Comparison of ENCODE assay signal across 30 cellular contexts in genomic region chr7:14888904-14889482, GRCh38. TPM values are rescaled to one million over a fixed set of nuclear protein-coding genes. Genes with fewer than 3 reads are reported as not detected.
DNase-seq lines count a peak whose midpoint lies in the region; ATAC-seq and TF ChIP-seq lines count a peak whose summit lies in the region.
"Had no signal": no experiment of that assay in that cellular context is flagged by ENCODE, and none has a peak within 500 bp of the region (broad histone marks: within the 10 kb centered on the region; RNA-seq: fewer than 3 reads in every experiment).

No MANE protein-coding gene starts in this region.

- DNase-seq in GM04503 (ENCODE audit: low read depth) (peak; percentile 21), MG63 (peak; percentile 4), choroid plexus epithelial cell (ENCODE audit: low read depth) (peak; percentile 6), neuronal stem cell (ENCODE audit: low spot score) (no peak), NOMO-1 treated with dmso at 0.1 percent for 144 hours (lab: John Stamatoyannopoulos, UW; ENCODE audit: unreplicated experiment) (no peak), HT-29 (ENCODE audit: low spot score) (no peak)
- DNase-seq: activated CD4-positive, alpha-beta T cell treated with anti-CD3 and anti-CD28 coated beads for 1 hour; activated CD8-positive, alpha-beta T cell treated with anti-CD3 and anti-CD28 coated beads for 36 hours; activated effector memory CD4-positive, alpha-beta T cell treated with anti-CD3 and anti-CD28 coated beads, Interleukin-2, amount 50 U/mL, for 16 hours; activated naive CD8-positive, alpha-beta T cell treated with anti-CD3 and anti-CD28 coated beads, Interleukin-2, amount 50 U/mL, for 24 hours; brain microvascular endothelial cell; CD4-positive, alpha-beta T cell; DMS 273 treated with DMSO at 0.1 percent for 48 hours; effector memory CD8-positive, alpha-beta T cell; GOT3; Kasumi-1; NCI-H1048; NCI-H2029 treated with DMSO at 0.1 percent for 48 hours; NCI-H510A treated with DMSO at 0.1 percent for 48 hours; nephron progenitor cell; SJCRH30; stimulated activated CD4-positive, alpha-beta T cell treated with anti-CD3 and anti-CD28 coated beads, Interleukin-12 subunit alpha, Interleukin-12 subunit beta, amount 100 ng/mL, for 4 hours; stimulated activated CD4-positive, alpha-beta T cell treated with anti-CD3 and anti-CD28 coated beads, Interleukin-4, amount 100 ng/mL, for 4 hours; stimulated activated naive CD4-positive, alpha-beta T cell treated with Interleukin-2 at 50 U/mL for 16 hours; thyroid gland had no signal

- no peak overlapping the region for H3K23ac ChIP-seq in neuronal stem cell (ENCODE audit: low read depth, low read length, poor library complexity)

- H4K91ac ChIP-seq in neuronal stem cell (ENCODE audit: low read depth, low read length, poor library complexity), result no peak overlapping the region

- no peak overlapping the region for H2BK5ac ChIP-seq in neuronal stem cell (ENCODE audit: low read length)

- no peak overlapping the region for H4K8ac ChIP-seq in neuronal stem cell (ENCODE audit: low read depth, low read length)

- H3K4me3 ChIP-seq in MG63, result no peak overlapping the region
- no peak overlapping the region for H3K4me3 ChIP-seq in choroid plexus epithelial cell (ENCODE audit: low read depth, low read length)
- no peak overlapping the region for H3K4me3 ChIP-seq in neuronal stem cell (ENCODE audit: low read length in 2 of 2)
- H3K4me3 ChIP-seq: right atrium auricular region, SJCRH30, thyroid gland had no signal

- H2AFZ ChIP-seq in neuronal stem cell (ENCODE audit: low read length), result peak overlapping the region; percentile 12
- H2AFZ ChIP-seq: parathyroid adenoma had no signal

- H3K4me1 ChIP-seq in neuronal stem cell (ENCODE audit: control insufficient read depth in 2 of 2, insufficient read depth in 1 of 2, low read depth in 1 of 2, low read length in 2 of 2), result peaks cover 0 to 6% of the 10 kb centered on the region in 2 donors
- H3K4me1 ChIP-seq: parathyroid adenoma, right atrium auricular region, SJCRH30, thyroid gland had no signal

- no peak overlapping the region for H3K14ac ChIP-seq in neuronal stem cell (ENCODE audit: low read length)

- H3K9ac ChIP-seq in neuronal stem cell (ENCODE audit: low read depth, low read length, poor library complexity), result no peak overlapping the region
- H3K9ac ChIP-seq: parathyroid adenoma had no signal

- no peak overlapping the region for H2BK120ac ChIP-seq in neuronal stem cell (ENCODE audit: low read depth, low read length)

- no peak for TF ChIP-seq CTCF in choroid plexus epithelial cell (conservative IDR thresholded peaks at IDR 0.05; ENCODE audit: low read depth, low read length)

- no peak overlapping the region for H3K18ac ChIP-seq in neuronal stem cell (ENCODE audit: low read length)

- H3K9me3 ChIP-seq in MG63, result no peaks in the 10 kb centered on the region; the same call in 1 of the 2 replicates
- no peaks in the 10 kb centered on the region for H3K9me3 ChIP-seq in neuronal stem cell (replicated peaks in 1 of 2; ENCODE audit: control insufficient read depth in 2 of 2, insufficient read depth in 1 of 2, low read depth in 1 of 2, low read length in 2 of 2)
- H3K9me3 ChIP-seq: right atrium auricular region, SJCRH30, thyroid gland had no signal

- no peaks in the 10 kb centered on the region for H3K79me1 ChIP-seq in neuronal stem cell (ENCODE audit: low read depth, low read length)

- no peak overlapping the region for H3K27ac ChIP-seq in neuronal stem cell (replicated peaks; ENCODE audit: low read length)
- H3K27ac ChIP-seq: brain microvascular endothelial cell, parathyroid adenoma, right atrium auricular region, SJCRH30, thyroid gland had no signal

- H3K4me2 ChIP-seq in neuronal stem cell (ENCODE audit: insufficient read depth, low read length, poor library complexity, severe bottlenecking), result no peak overlapping the region

- no peak overlapping the region for H3K4ac ChIP-seq in neuronal stem cell (ENCODE audit: low read length)

- H3K36me3 ChIP-seq in MG63 (no peaks in the 10 kb centered on the region), neuronal stem cell (replicated peaks in 1 of 2; ENCODE audit: control insufficient read depth in 2 of 2, insufficient read depth in 2 of 2, low read length in 2 of 2) (no peaks in the 10 kb centered on the region)
- H3K36me3 ChIP-seq: brain microvascular endothelial cell, right atrium auricular region, SJCRH30, thyroid gland had no signal

- H2BK12ac ChIP-seq in neuronal stem cell (ENCODE audit: low read length), result no peak overlapping the region

- H3K27me3 ChIP-seq in MG63, result no peaks in the 10 kb centered on the region
- H3K27me3 ChIP-seq in neuronal stem cell (ENCODE audit: control insufficient read depth in 3 of 3, insufficient read depth in 3 of 3, low read depth in 1 of 3, low read length in 3 of 3), result no peaks in the 10 kb centered on the region
- H3K27me3 ChIP-seq: brain microvascular endothelial cell, right atrium auricular region, SJCRH30, thyroid gland had no signal

- no CpG with 5 or more reads among the region's 1 CpG for WGBS in neuronal stem cell (ENCODE audit: extremely low coverage in 2 of 2, insufficient read length in 2 of 2, insufficient replicate concordance in 1 of 2), 2 donors

- H2BK15ac ChIP-seq in neuronal stem cell (ENCODE audit: low read length), result no peak overlapping the region

- no peak overlapping the region for H2AK5ac ChIP-seq in neuronal stem cell (ENCODE audit: low read depth, low read length)

- no peak for ATAC-seq in GM18907 (IDR thresholded peaks at IDR 0.05; ENCODE audit: unreplicated experiment)
- ATAC-seq: activated CD8-positive, alpha-beta T cell treated with anti-CD3 and anti-CD28 coated beads for 36 hours; activated naive CD8-positive, alpha-beta T cell treated with anti-CD3 and anti-CD28 coated beads, Interleukin-2, amount 50 U/mL, for 24 hours; effector memory CD8-positive, alpha-beta T cell had no signal

RNA-seq across cellular contexts. Expression of gene DGKB, which starts 13.6 kb away (rescaled TPM):
- not detected in 2 replicates for total RNA-seq in MG63 (2014; rRNA removed; shearing (Covaris generic); ENCODE audit: low replicate concordance)
- polyA plus RNA-seq in neuronal stem cell (2013, experiment 1 of 2), result 0.54 TPM
- polyA plus RNA-seq in neuronal stem cell (2013, experiment 2 of 2), result 0.57 TPM
- total RNA-seq in HT-29 (2014; rRNA removed; shearing (Covaris generic)), result 0.41 TPM in 1 of 2 replicates, not detected in the other
- total RNA-seq: activated CD8-positive, alpha-beta T cell treated with anti-CD3 and anti-CD28 coated beads for 36 hours; CD4-positive, alpha-beta T cell; T-helper 1 cell treated with Interleukin-12 subunit alpha and Interleukin-12 subunit beta and Interleukin-4 antibody, amounts not matched to agents 30 ng/mL and 1 ng/mL, for 36 hours had no signal
- polyA plus RNA-seq: liver had no signal

Comparison
In these comparisons a context has a peak if more than half of its experiments do, and no peak if none do; other contexts are left out.
1. DNase-seq: peak in GM04503 (single experiment), MG63 (single experiment) and choroid plexus epithelial cell (single experiment); none in neuronal stem cell (single experiment), NOMO-1 treated with dmso at 0.1 percent for 144 hours (single experiment) and HT-29 (single experiment).